In genomic region chr2:100237046-100237615, GRCh38 we compare ENCODE assay signal across 24 cellular contexts.
DNase-seq lines count a peak whose midpoint lies in the region; ATAC-seq, FAIRE-seq and TF ChIP-seq lines count a peak whose summit lies in the region.
"Had no signal": no experiment of that assay in that cellular context is flagged by ENCODE, and none has a peak within 500 bp of the region (broad histone marks: within the 10 kb centered on the region; RNA-seq: fewer than 3 reads in every experiment).

No MANE protein-coding gene starts in this region.

- ATAC-seq in T-helper 17 cell: no peak
- ATAC-seq: activated CD8-positive, alpha-beta memory T cell treated with anti-CD3 and anti-CD28 coated beads, Interleukin-2, amount 10 ng/mL, durations not matched to agents 7 days and 5 days; stimulated activated memory B cell treated with anti-CD40 and anti-IgM and Interleukin-4, amounts not matched to agents 10 μg/mL and 1 μg/mL and 100 μg/mL, for 72 hours had no signal

- H3K9me3 ChIP-seq in T-helper 17 cell (ENCODE audit: control insufficient read depth, low read length, poor library complexity, severe bottlenecking) (no peaks in the 10 kb centered on the region), spleen (no peaks in the 10 kb centered on the region)
- H3K9me3 ChIP-seq: breast epithelium, suprapubic skin had no signal

- peaks cover 31% of the 10 kb centered on the region for H3K4me1 Mint-ChIP-seq in T-helper 17 cell
- H3K4me1 Mint-ChIP-seq in CD14-positive monocyte: peaks cover 18% of the 10 kb centered on the region

- peak; percentile 31 for FAIRE-seq in GM12891 (lab: Jason Lieb, UNC)
- FAIRE-seq: K562, kidney had no signal

- no peaks in the 10 kb centered on the region for H3K27me3 ChIP-seq in spleen (replicated peaks in 1 of 7)
- H3K27me3 ChIP-seq: breast epithelium, suprapubic skin had no signal

- intact Hi-C loops in spleen (cut with DNase I; ENCODE audit: low total_unique reads): no loop called here
- intact Hi-C loops in CD14-positive monocyte (cut with micrococcal nuclease): loop anchor here in 1 of 2 donors (10.0 kb wide), 1 partner anchor 122 kb away; no protein-coding TSS in a partner anchor

- 81 to 92% (median 91%) methylated on average over 11 of the region's 11 CpGs for WGBS in spleen, 5 donors

- H3K4me1 ChIP-seq in spleen: peaks cover 6 to 34% (median 19%) of the 10 kb centered on the region in 6 donors
- H3K4me1 ChIP-seq: breast epithelium, suprapubic skin had no signal

- H3K4me3 ChIP-seq in spleen: no peak overlapping the region
- H3K4me3 ChIP-seq: breast epithelium, K562, SK-N-MC, suprapubic skin had no signal

- no peak for TF ChIP-seq CTCF in spleen (IDR thresholded peaks at IDR 0.05 in 8 of 11, conservative IDR thresholded peaks at IDR 0.05 in 3 of 11)
- no peak for TF ChIP-seq CTCF in CD14-positive monocyte (IDR thresholded peaks at IDR 0.05)

- no peaks in the 10 kb centered on the region for H3K36me3 ChIP-seq in spleen
- H3K36me3 ChIP-seq: breast epithelium, suprapubic skin had no signal

- peaks cover 4% of the 10 kb centered on the region for H3K27me3 Mint-ChIP-seq in T-helper 17 cell
- peaks cover 2 to 6% (median 3%) of the 10 kb centered on the region in 3 donors for H3K27me3 Mint-ChIP-seq in CD14-positive monocyte (ENCODE audit: low read depth in 3 of 3)
- H3K27me3 Mint-ChIP-seq: activated CD4-positive, alpha-beta T cell treated with anti-CD3 and anti-CD28 coated beads, Interleukin-2, amount 10 ng/mL, durations not matched to agents 7 days and 5 days had no signal

- H3K4me3 Mint-ChIP-seq in T-helper 17 cell: no peak overlapping the region
- H3K4me3 Mint-ChIP-seq in CD14-positive monocyte: no peak overlapping the region
- H3K4me3 Mint-ChIP-seq: activated CD4-positive, alpha-beta T cell treated with anti-CD3 and anti-CD28 coated beads, Interleukin-2, amount 10 ng/mL, durations not matched to agents 7 days and 5 days; activated CD8-positive, alpha-beta memory T cell treated with anti-CD3 and anti-CD28 coated beads, Interleukin-2, amount 10 ng/mL, durations not matched to agents 7 days and 5 days; activated naive CD4-positive, alpha-beta T cell treated with anti-CD3 and anti-CD28 coated beads for 36 hours; stimulated activated memory B cell treated with anti-CD40 and anti-IgM and Interleukin-4, amounts not matched to agents 10 μg/mL and 1 μg/mL and 100 μg/mL, for 72 hours had no signal

- H3K36me3 Mint-ChIP-seq in T-helper 17 cell (ENCODE audit: low read depth) (no peaks in the 10 kb centered on the region), CD14-positive monocyte (no peaks in the 10 kb centered on the region)
- H3K36me3 Mint-ChIP-seq: activated CD8-positive, alpha-beta memory T cell treated with anti-CD3 and anti-CD28 coated beads, Interleukin-2, amount 10 ng/mL, durations not matched to agents 7 days and 5 days; stimulated activated memory B cell treated with anti-CD40 and anti-IgM and Interleukin-4, amounts not matched to agents 10 μg/mL and 1 μg/mL and 100 μg/mL, for 72 hours had no signal

- no peak for DNase-seq in GM12891 (ENCODE audit: insufficient read length, low spot score)
- DNase-seq in T-helper 17 cell: no peak
- peak; percentile 53 for DNase-seq in islet precursor cell
- DNase-seq in spleen: peak; percentile 16
- DNase-seq in NCI-H524 treated with DMSO at 0.1 percent for 48 hours (lab: John Stamatoyannopoulos, UW): no peak
- no peak for DNase-seq in CD14-positive monocyte (ENCODE audit: low spot score)
- DNase-seq in activated CD4-positive, alpha-beta T cell treated with anti-CD3 and anti-CD28 coated beads, Interleukin-2, amount 50 U/mL, for 48 hours: no peak
- DNase-seq: activated CD4-positive, alpha-beta T cell treated with anti-CD3 and anti-CD28 coated beads, Interleukin-2, amount 10 ng/mL, durations not matched to agents 7 days and 5 days; activated CD8-positive, alpha-beta memory T cell treated with anti-CD3 and anti-CD28 coated beads, Interleukin-2, amount 10 ng/mL, durations not matched to agents 7 days and 5 days; activated naive CD4-positive, alpha-beta T cell treated with anti-CD3 and anti-CD28 coated beads for 36 hours; amniotic stem cell; EL; kidney; NCI-H2171 treated with DMSO at 0.1 percent for 48 hours; NCI-H526 treated with DMSO at 0.1 percent for 48 hours; occipital lobe; retina; stimulated activated CD4-positive, alpha-beta T cell treated with anti-CD3 and anti-CD28 coated beads, Interleukin-4, amount 100 ng/mL, for 1 hour had no signal

- H3K27ac Mint-ChIP-seq in T-helper 17 cell (peak overlapping the region; percentile 54), CD14-positive monocyte (no peak overlapping the region)
- H3K27ac Mint-ChIP-seq: activated CD4-positive, alpha-beta T cell treated with anti-CD3 and anti-CD28 coated beads, Interleukin-2, amount 10 ng/mL, durations not matched to agents 7 days and 5 days; activated CD8-positive, alpha-beta memory T cell treated with anti-CD3 and anti-CD28 coated beads, Interleukin-2, amount 10 ng/mL, durations not matched to agents 7 days and 5 days; activated naive CD4-positive, alpha-beta T cell treated with anti-CD3 and anti-CD28 coated beads for 36 hours; stimulated activated memory B cell treated with anti-CD40 and anti-IgM and Interleukin-4, amounts not matched to agents 10 μg/mL and 1 μg/mL and 100 μg/mL, for 72 hours had no signal

- H3K9me3 Mint-ChIP-seq in CD14-positive monocyte: peaks cover 0 to 3% (median 0%) of the 10 kb centered on the region in 7 donors
- H3K9me3 Mint-ChIP-seq: activated CD4-positive, alpha-beta T cell treated with anti-CD3 and anti-CD28 coated beads, Interleukin-2, amount 10 ng/mL, durations not matched to agents 7 days and 5 days; activated naive CD4-positive, alpha-beta T cell treated with anti-CD3 and anti-CD28 coated beads for 36 hours; stimulated activated memory B cell treated with anti-CD40 and anti-IgM and Interleukin-4, amounts not matched to agents 10 μg/mL and 1 μg/mL and 100 μg/mL, for 72 hours had no signal

- no peak for TF ChIP-seq POLR2A in GM12891 (IDR thresholded peaks at IDR 0.05; ENCODE audit: low read depth, low read length)
- no peak for TF ChIP-seq POLR2A in spleen (IDR thresholded peaks at IDR 0.05)

- H3K27ac ChIP-seq in spleen: no peak overlapping the region
- H3K27ac ChIP-seq: breast epithelium, C4-2B, SK-N-MC, suprapubic skin had no signal

TF ChIP-seq in GM12891, 5 proteins besides CTCF, POLR2A, EP300 and RAD21:
- TF ChIP-seq PAX5 (IDR thresholded peaks at IDR 0.05; ENCODE audit: insufficient read depth, low read length, severe bottlenecking) (no peak), POU2F2 (IDR thresholded peaks at IDR 0.05; ENCODE audit: low read depth, low read length) (no peak), SPI1 (IDR thresholded peaks at IDR 0.05; ENCODE audit: low read depth, low read length) (no peak), TAF1 (IDR thresholded peaks at IDR 0.05; ENCODE audit: low read depth, low read length) (no peak), POLR2AphosphoS5 (IDR thresholded peaks at IDR 0.05; ENCODE audit: low read depth, low read length) (no peak)

Comparison
In these comparisons a context has a peak if more than half of its experiments do, and no peak if none do; other contexts are left out.
1. DNase-seq: peak in islet precursor cell (single experiment) and spleen (single experiment); none in GM12891 (single experiment), T-helper 17 cell (0 of 3), NCI-H524 treated with DMSO at 0.1 percent for 48 hours (single experiment), CD14-positive monocyte (single experiment) and activated CD4-positive, alpha-beta T cell treated with anti-CD3 and anti-CD28 coated beads, Interleukin-2, amount 50 U/mL, for 48 hours (0 of 2).